ENCODE assay signal across 13 cellular contexts in genomic region chr5:172919525-172920446, GRCh38. TPM values are rescaled to one million over a fixed set of nuclear protein-coding genes. Genes with fewer than 3 reads are reported as not detected.
DNase-seq lines count a peak whose midpoint lies in the region; ATAC-seq and TF ChIP-seq lines count a peak whose summit lies in the region.
"Had no signal": no experiment of that assay in that cellular context is flagged by ENCODE, and none has a peak within 500 bp of the region (broad histone marks: within the 10 kb centered on the region; RNA-seq: fewer than 3 reads in every experiment).

No MANE protein-coding gene starts in this region.

- no peak overlapping the region for H3K4me3 ChIP-seq in BLaER1 treated with 17β-estradiol and CSF1 and Interleukin-3, amounts not matched to agents 10 nM and 100 nM
- no peak overlapping the region for H3K4me3 ChIP-seq in fibroblast of mammary gland (ENCODE audit: control insufficient read depth, low read depth, low read length)
- H3K4me3 ChIP-seq in Peyer's patch: no peak overlapping the region
- H3K4me3 ChIP-seq: GM12878 had no signal

- H3K4me2 ChIP-seq in BLaER1 treated with 17β-estradiol and CSF1 and Interleukin-3, amounts not matched to agents 10 nM and 100 nM: peak overlapping the region in 5 of 11 experiments; percentile 72 to 86 (median 84); a peak in 5 of 22 replicates

- peaks cover 15 to 61% (median 53%) of the 10 kb centered on the region in 10 experiments for H3K4me1 ChIP-seq in BLaER1 treated with 17β-estradiol and CSF1 and Interleukin-3, amounts not matched to agents 10 nM and 100 nM
- no peaks in the 10 kb centered on the region for H3K4me1 ChIP-seq in Peyer's patch

- no peaks in the 10 kb centered on the region for H3K9me3 ChIP-seq in BLaER1 treated with 17β-estradiol and CSF1 and Interleukin-3, amounts not matched to agents 10 nM and 100 nM (replicated peaks in 1 of 11)
- H3K9me3 ChIP-seq in Peyer's patch: no peaks in the 10 kb centered on the region

- TF ChIP-seq CTCF in fibroblast of mammary gland (conservative IDR thresholded peaks at IDR 0.05; ENCODE audit: control insufficient read depth, insufficient read depth, low read depth, low read length) (no peak), omental fat pad (IDR thresholded peaks at IDR 0.05) (no peak), Peyer's patch (IDR thresholded peaks at IDR 0.05) (no peak)

- peaks cover 35 to 96% (median 86%) of the 10 kb centered on the region in 11 experiments for H3K36me3 ChIP-seq in BLaER1 treated with 17β-estradiol and CSF1 and Interleukin-3, amounts not matched to agents 10 nM and 100 nM
- peaks cover 0 to 77% (median 0%) of the 10 kb centered on the region in 3 donors for H3K36me3 ChIP-seq in Peyer's patch

- DNase-seq in fibroblast of mammary gland (ENCODE audit: low read depth): peak; percentile 72
- no peak for DNase-seq in omental fat pad (ENCODE audit: low spot score)
- no peak for DNase-seq in Peyer's patch
- no peak for DNase-seq in CD1c-positive myeloid dendritic cell (ENCODE audit: extremely low spot score)
- DNase-seq in NCI-H524 treated with DMSO at 0.1 percent for 48 hours (lab: John Stamatoyannopoulos, UW): no peak
- DNase-seq: activated CD4-positive, alpha-beta T cell treated with anti-CD3 and anti-CD28 coated beads for 1 hour; activated effector memory CD4-positive, alpha-beta T cell treated with anti-CD3 and anti-CD28 coated beads, Interleukin-2, amount 50 U/mL, for 16 hours; NCI-H2029 treated with DMSO at 0.1 percent for 48 hours; RPMI8226 had no signal

- TF ChIP-seq POLR2A in Peyer's patch (IDR thresholded peaks at IDR 0.05): no peak

- ATAC-seq in SK-N-SH treated with all-trans-retinoic acid at 6 μM for 48 hours: peak; percentile 31
- ATAC-seq in omental fat pad (ENCODE audit: low FRiP score): peak; percentile 4
- ATAC-seq in HG03521 (IDR thresholded peaks at IDR 0.05; ENCODE audit: unreplicated experiment): no peak
- ATAC-seq: GM12878 had no signal

- peak overlapping the region in 2 of 11 experiments; percentile 43 to 52; a peak in 4 of 22 replicates for H3K9ac ChIP-seq in BLaER1 treated with 17β-estradiol and CSF1 and Interleukin-3, amounts not matched to agents 10 nM and 100 nM

- H3K27ac ChIP-seq in BLaER1 treated with 17β-estradiol and CSF1 and Interleukin-3, amounts not matched to agents 10 nM and 100 nM: peak overlapping the region in 6 of 11 experiments; percentile 7 to 50 (median 28); a peak in 10 of 22 replicates
- H3K27ac ChIP-seq in Peyer's patch: peak overlapping the region in 1 of 4 donors; percentile 40

- H3K27me3 ChIP-seq in BLaER1 treated with 17β-estradiol and CSF1 and Interleukin-3, amounts not matched to agents 10 nM and 100 nM: no peaks in the 10 kb centered on the region
- no peaks in the 10 kb centered on the region for H3K27me3 ChIP-seq in Peyer's patch

- peaks cover 0 to 42% (median 0%) of the 10 kb centered on the region in 11 experiments; a peak in 3 of 22 replicates for H4K20me1 ChIP-seq in BLaER1 treated with 17β-estradiol and CSF1 and Interleukin-3, amounts not matched to agents 10 nM and 100 nM

TF ChIP-seq in SK-N-SH treated with all-trans-retinoic acid at 6 μM for 48 hours, 23 proteins besides CTCF, POLR2A, EP300 and RAD21:
- TF ChIP-seq ZFP30 (CRISPR knock-in tag; IDR thresholded peaks at IDR 0.05) (no peak), OSR1 (CRISPR knock-in tag; IDR thresholded peaks at IDR 0.05) (no peak), PATZ1 (CRISPR knock-in tag; IDR thresholded peaks at IDR 0.05; ENCODE audit: borderline replicate concordance) (no peak), SNAI2 (CRISPR knock-in tag; IDR thresholded peaks at IDR 0.05) (peak; percentile 71; the same call in 1 of the 2 replicates), ISL1 (CRISPR knock-in tag; IDR thresholded peaks at IDR 0.05) (peak; percentile 30; the same call in 1 of the 2 replicates), ZFP3 (CRISPR knock-in tag; IDR thresholded peaks at IDR 0.05) (0 out of 2 replicates have a peak, but pooled peaks have one; percentile 24), PPARA (CRISPR knock-in tag; IDR thresholded peaks at IDR 0.05; ENCODE audit: borderline replicate concordance) (no peak), ESRRG (CRISPR knock-in tag; IDR thresholded peaks at IDR 0.05) (0 out of 2 replicates have a peak, but pooled peaks have one; percentile 46), ZNF565 (CRISPR knock-in tag; conservative IDR thresholded peaks at IDR 0.05; ENCODE audit: low read depth) (no peak), POU6F1 (CRISPR knock-in tag; IDR thresholded peaks at IDR 0.05; ENCODE audit: borderline replicate concordance, low read depth) (no peak)

RNA-seq across cellular contexts. Expression of gene RPL26L1, which starts 39.4 kb away (rescaled TPM):
- total RNA-seq in omental fat pad (10 to 100 TPM; 20.5 to 29.1 (median 26.1) TPM), Peyer's patch (10 to 100 TPM in 3 of 4 donors, 1 to 10 TPM in 1; 9.9 to 21.4 (median 15.3) TPM)
